Comparison of ENCODE assay signal across 12 cellular contexts in the genomic region with DNA sequence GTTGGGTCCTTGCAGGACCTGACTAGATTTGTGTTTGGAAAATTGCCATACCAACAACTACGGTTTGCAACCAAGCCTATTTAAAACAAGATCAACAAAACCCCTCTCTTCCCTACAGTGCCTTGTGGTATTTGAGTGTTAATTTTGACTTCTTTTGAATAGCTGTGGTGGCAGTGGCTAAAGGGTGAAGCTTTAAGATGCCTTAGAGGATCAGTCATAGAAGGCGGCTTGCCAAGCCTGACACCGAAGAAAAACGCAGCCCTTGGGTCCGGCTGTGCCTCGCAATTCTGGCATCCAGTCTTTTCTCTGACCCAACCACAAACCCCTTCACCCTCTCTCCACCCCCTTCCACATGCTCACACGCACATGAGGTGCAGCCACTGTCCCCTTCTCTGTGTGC. TPM values are rescaled to one million over a fixed set of nuclear protein-coding genes. Genes with fewer than 3 reads are reported as not detected.
DNase-seq lines count a peak whose midpoint lies in the region; ATAC-seq and TF ChIP-seq lines count a peak whose summit lies in the region.
"Had no signal": no experiment of that assay in that cellular context is flagged by ENCODE, and none has a peak within 500 bp of the region (broad histone marks: within the 10 kb centered on the region; RNA-seq: fewer than 3 reads in every experiment).

No MANE protein-coding gene starts in this region.

- peaks cover 24% of the 10 kb centered on the region for H3K4me1 ChIP-seq in PC-3 (ENCODE audit: insufficient read depth, low read length)
- H3K4me1 ChIP-seq in osteoblast (ENCODE audit: insufficient read depth, low read length), result peaks cover 20% of the 10 kb centered on the region
- H3K4me1 ChIP-seq: ascending aorta had no signal

- H3K27ac ChIP-seq in PC-3 (ENCODE audit: low read length), result no peak overlapping the region
- no peak overlapping the region for H3K27ac ChIP-seq in epithelial cell of prostate
- H3K27ac ChIP-seq in osteoblast (ENCODE audit: low read depth, low read length), result no peak overlapping the region
- H3K27ac ChIP-seq: ascending aorta had no signal

- H3K4me3 Mint-ChIP-seq in activated naive CD8-positive, alpha-beta T cell treated with anti-CD3 and anti-CD28 coated beads, Interleukin-2, amount 50 U/mL, for 24 hours, result no peak overlapping the region

- H3K4me2 ChIP-seq in PC-3 (ENCODE audit: low read length) (peak overlapping the region; percentile 17), osteoblast (ENCODE audit: insufficient read depth, low read length) (peak overlapping the region; percentile 64)

- H3K4me3 ChIP-seq in PC-3 (ENCODE audit: low read length) (no peak overlapping the region), osteoblast (ENCODE audit: insufficient read depth, low read length) (no peak overlapping the region)
- H3K4me3 ChIP-seq: ascending aorta had no signal

- TF ChIP-seq CTCF in PC-3 (conservative IDR thresholded peaks at IDR 0.05; ENCODE audit: low read depth, low read length) (no peak), osteoblast (IDR thresholded peaks at IDR 0.05; ENCODE audit: extremely low read depth, low read depth, low read length) (no peak)

- H3F3A ChIP-seq in PC-3 (ENCODE audit: low read length, unreplicated experiment), result no peaks in the 10 kb centered on the region

- no peaks in the 10 kb centered on the region for H4K20me1 ChIP-seq in PC-3 (ENCODE audit: low read length)
- H4K20me1 ChIP-seq in osteoblast (ENCODE audit: insufficient read depth, low read length), result peaks cover 3% of the 10 kb centered on the region

- H3K36me3 Mint-ChIP-seq in activated naive CD8-positive, alpha-beta T cell treated with anti-CD3 and anti-CD28 coated beads, Interleukin-2, amount 50 U/mL, for 24 hours (ENCODE audit: low read depth), result no peaks in the 10 kb centered on the region

- no peaks in the 10 kb centered on the region for H3K4me1 Mint-ChIP-seq in activated naive CD8-positive, alpha-beta T cell treated with anti-CD3 and anti-CD28 coated beads, Interleukin-2, amount 50 U/mL, for 24 hours

- POLR2A ChIA-PET in PC-3 (lab: Charles Lee; ENCODE audit: unreplicated experiment), result interaction anchor here (0.6 kb wide), 1 partner anchor 79 kb away, joined by 5 read pairs; no protein-coding TSS in a partner anchor

- H3K36me3 ChIP-seq in PC-3 (ENCODE audit: low read depth, low read length) (no peaks in the 10 kb centered on the region), osteoblast (ENCODE audit: insufficient read depth, low read length) (no peaks in the 10 kb centered on the region)
- H3K36me3 ChIP-seq: ascending aorta had no signal

- CTCF ChIA-PET in PC-3 (lab: Charles Lee), result no interaction called here

- no TSS peak for BruUV-seq in PC-3 (replicated peaks; lab: Mats Ljungman, UMichigan)

- H3K9me3 ChIP-seq in PC-3 (ENCODE audit: low read length) (no peaks in the 10 kb centered on the region), osteoblast (ENCODE audit: low read depth, low read length) (no peaks in the 10 kb centered on the region)

- H3K27me3 ChIP-seq in PC-3 (ENCODE audit: low read length) (no peaks in the 10 kb centered on the region), osteoblast (ENCODE audit: insufficient read depth, low read length) (peaks cover 19% of the 10 kb centered on the region)
- H3K27me3 ChIP-seq: ascending aorta had no signal

- H3K9me2 ChIP-seq in PC-3 (replicated peaks; ENCODE audit: low read length), result no peaks in the 10 kb centered on the region

- DNase-seq in ELR (ENCODE audit: low read depth) (peak; percentile 73), PC-3 (peak; percentile 91), epithelial cell of prostate (ENCODE audit: low read depth, low spot score) (peak; percentile 18), osteoblast (ENCODE audit: insufficient read length, low spot score, missing footprints) (peak; percentile 87), cerebellar nuclear complex (lab: John Stamatoyannopoulos, UW) (no peak), SKM-1 treated with dmso at 0.1 percent for 144 hours (lab: John Stamatoyannopoulos, UW; ENCODE audit: unreplicated experiment) (no peak), putamen (ENCODE audit: low spot score) (no peak)
- no peak for DNase-seq in activated naive CD8-positive, alpha-beta T cell treated with anti-CD3 and anti-CD28 coated beads, Interleukin-2, amount 50 U/mL, for 24 hours
- DNase-seq: glutamatergic neuron, NCI-H69, T-helper 1 cell had no signal

- H3K79me2 ChIP-seq in PC-3 (ENCODE audit: low read length) (no peaks in the 10 kb centered on the region), osteoblast (ENCODE audit: insufficient read depth, low read length) (no peaks in the 10 kb centered on the region)

- no peak overlapping the region for H2AFZ ChIP-seq in PC-3 (ENCODE audit: low read length)
- H2AFZ ChIP-seq in osteoblast (ENCODE audit: low read length), result no peak overlapping the region

- no peak overlapping the region for H3K27ac Mint-ChIP-seq in activated naive CD8-positive, alpha-beta T cell treated with anti-CD3 and anti-CD28 coated beads, Interleukin-2, amount 50 U/mL, for 24 hours

- H3K9ac ChIP-seq in PC-3 (ENCODE audit: low read length), result no peak overlapping the region

- peak; percentile 73 for ATAC-seq in PC-3
- no peak for ATAC-seq in activated naive CD8-positive, alpha-beta T cell treated with anti-CD3 and anti-CD28 coated beads, Interleukin-2, amount 50 U/mL, for 24 hours

- intact Hi-C loops in PC-3 (cut with micrococcal nuclease), result no loop called here

- H3K9me3 Mint-ChIP-seq in activated naive CD8-positive, alpha-beta T cell treated with anti-CD3 and anti-CD28 coated beads, Interleukin-2, amount 50 U/mL, for 24 hours, result no peaks in the 10 kb centered on the region

- H3K27me3 Mint-ChIP-seq in activated naive CD8-positive, alpha-beta T cell treated with anti-CD3 and anti-CD28 coated beads, Interleukin-2, amount 50 U/mL, for 24 hours, result peaks cover 10% of the 10 kb centered on the region

RNA-seq across cellular contexts. Expression of a gene that starts 32.6 kb away (rescaled TPM):
- 0.15 and 1.3 TPM in 2 replicates for total RNA-seq in PC-3 (2014; rRNA removed)
- 0.59 and 0.72 TPM in 2 replicates for total RNA-seq in osteoblast

Comparison
In these comparisons a context has a peak if more than half of its experiments do, and no peak if none do; other contexts are left out.
1. DNase-seq: peak in ELR (single experiment), PC-3 (single experiment), epithelial cell of prostate (single experiment) and osteoblast (single experiment); none in activated naive CD8-positive, alpha-beta T cell treated with anti-CD3 and anti-CD28 coated beads, Interleukin-2, amount 50 U/mL, for 24 hours (single experiment), cerebellar nuclear complex (0 of 2), SKM-1 treated with dmso at 0.1 percent for 144 hours (single experiment) and putamen (single experiment).